ENCODE assay signal across 9 cellular contexts in genomic region chr3:197023241-197023997, GRCh38. TPM values are rescaled to one million over a fixed set of nuclear protein-coding genes. Genes with fewer than 3 reads are reported as not detected.
DNase-seq lines count a peak whose midpoint lies in the region; ATAC-seq and TF ChIP-seq lines count a peak whose summit lies in the region.
"Had no signal": no experiment of that assay in that cellular context is flagged by ENCODE, and none has a peak within 500 bp of the region (broad histone marks: within the 10 kb centered on the region; RNA-seq: fewer than 3 reads in every experiment).

No MANE protein-coding gene starts in this region.

- whole genome bisulfite sequencing in thyroid gland, 2 donors = 12 to 21% methylated on average over 16 to 22 of the region's 27 CpGs

- no peak for TF ChIP-seq POLR2A in thyroid gland (IDR thresholded peaks at IDR 0.05)

- DNase-seq in DMS53 treated with DMSO at 0.1 percent for 48 hours (lab: John Stamatoyannopoulos, UW; ENCODE audit: unreplicated experiment) (peak; percentile 58), NCI-H1105 (lab: John Stamatoyannopoulos, UW) (peak; percentile 75), thyroid gland (peak; percentile 65 to 68), activated gamma-delta T cell (lab: John Stamatoyannopoulos, UW) (no peak), GF-D8 (lab: John Stamatoyannopoulos, UW) (no peak), HuH-7.5 (ENCODE audit: low spot score) (no peak)

- TF ChIP-seq CTCF in thyroid gland (IDR thresholded peaks at IDR 0.05) = no peak

- H3K9me3 ChIP-seq in thyroid gland = no peaks in the 10 kb centered on the region
- H3K9me3 ChIP-seq: adrenal gland had no signal

- peak overlapping the region in 1 of 3 donors; percentile 8 for H3K4me3 ChIP-seq in thyroid gland (replicated peaks in 1 of 3)
- H3K4me3 ChIP-seq: adrenal gland had no signal

- no peaks in the 10 kb centered on the region for H3K36me3 ChIP-seq in thyroid gland
- H3K36me3 ChIP-seq: adrenal gland had no signal

- ATAC-seq in GM19438 (IDR thresholded peaks at IDR 0.05; ENCODE audit: low read depth, unreplicated experiment) = peak; percentile 40

- intact Hi-C loops in thyroid gland (cut with DNase I) = no loop called here

- H3K4me1 ChIP-seq in thyroid gland = peaks cover 14 to 17% of the 10 kb centered on the region in 2 donors

- H3K27me3 ChIP-seq in thyroid gland = no peaks in the 10 kb centered on the region

- H3K27ac ChIP-seq in angular gyrus (ENCODE audit: low read depth, low read length) = peak overlapping the region; percentile 15
- H3K27ac ChIP-seq in thyroid gland = peak overlapping the region in 1 of 3 donors; percentile 56
- H3K27ac ChIP-seq: adrenal gland had no signal

RNA-seq across cellular contexts. Expression of gene MELTF, which starts 6.2 kb away (rescaled TPM):
- 10 to 100 TPM in 1 of 4 donors, 1 to 10 TPM in 3; 2.7 to 13.8 (median 4.3) TPM for total RNA-seq in thyroid gland

RNA-seq across cellular contexts. Expression of gene PIGZ, which starts 54.8 kb away (rescaled TPM):
- total RNA-seq in thyroid gland = 1 to 10 TPM in 3 of 4 donors, under 1 TPM in 1; 0.46 to 9.5 (median 6.3) TPM

Comparison
In these comparisons a context has a peak if more than half of its experiments do, and no peak if none do; other contexts are left out.
1. DNase-seq: peak in DMS53 treated with DMSO at 0.1 percent for 48 hours (single experiment), NCI-H1105 (single experiment) and thyroid gland (2 of 2); none in activated gamma-delta T cell (single experiment), GF-D8 (single experiment) and HuH-7.5 (single experiment).